ENCODE assay signal across 8 cellular contexts in genomic region chr10:102505462-102506115, GRCh38. TPM values are rescaled to one million over a fixed set of nuclear protein-coding genes. Genes with fewer than 3 reads are reported as not detected.
DNase-seq lines count a peak whose midpoint lies in the region; ATAC-seq, FAIRE-seq and TF ChIP-seq lines count a peak whose summit lies in the region.

No MANE protein-coding gene starts in this region.

- TF ChIP-seq POLR2A in GM12891 (IDR thresholded peaks at IDR 0.05; ENCODE audit: low read depth, low read length): no peak

- H3K4me3 ChIP-seq in astrocyte (ENCODE audit: insufficient read depth, low read depth, low read length) (no peak overlapping the region), upper lobe of right lung (peak overlapping the region; percentile 78)

- H3K27me3 Mint-ChIP-seq in activated naive CD4-positive, alpha-beta T cell treated with anti-CD3 and anti-CD28 coated beads, Interleukin-2, amount 50 U/mL, for 24 hours: no peaks in the 10 kb centered on the region
- H3K27me3 Mint-ChIP-seq in activated naive CD4-positive, alpha-beta T cell treated with anti-CD3 and anti-CD28 coated beads, Interleukin-2, amount 10 ng/mL, durations not matched to agents 7 days and 5 days: no peaks in the 10 kb centered on the region
- H3K27me3 Mint-ChIP-seq in astrocyte (ENCODE audit: low read depth, unreplicated experiment): no peaks in the 10 kb centered on the region

- H3K4me2 ChIP-seq in astrocyte (ENCODE audit: low read length): peak overlapping the region; percentile 100

- H3K36me3 Mint-ChIP-seq in activated naive CD4-positive, alpha-beta T cell treated with anti-CD3 and anti-CD28 coated beads, Interleukin-2, amount 50 U/mL, for 24 hours: no peaks in the 10 kb centered on the region
- H3K36me3 Mint-ChIP-seq in activated naive CD4-positive, alpha-beta T cell treated with anti-CD3 and anti-CD28 coated beads, Interleukin-2, amount 10 ng/mL, durations not matched to agents 7 days and 5 days: peaks cover 22% of the 10 kb centered on the region
- H3K36me3 Mint-ChIP-seq in astrocyte (ENCODE audit: low read depth, unreplicated experiment): no peaks in the 10 kb centered on the region

- no peak for DNase-seq in activated naive CD4-positive, alpha-beta T cell treated with anti-CD3 and anti-CD28 coated beads, Interleukin-2, amount 10 ng/mL, durations not matched to agents 7 days and 5 days
- no peak for DNase-seq in astrocyte (ENCODE audit: low read depth)
- DNase-seq in medulla oblongata (ENCODE audit: extremely low spot score): peak; percentile 34
- DNase-seq in upper lobe of right lung: peak; percentile 64
- DNase-seq in GOT3 (lab: John Stamatoyannopoulos, UW): no peak
- no peak for DNase-seq in GM12891 (ENCODE audit: insufficient read length, low spot score)

- H3K79me2 ChIP-seq in astrocyte (ENCODE audit: insufficient read depth, low read length): peaks cover 52% of the 10 kb centered on the region

- ATAC-seq in upper lobe of right lung (no peak), GM19324 (IDR thresholded peaks at IDR 0.05; ENCODE audit: low FRiP score, unreplicated experiment) (no peak)

- H3K4me1 ChIP-seq in astrocyte (ENCODE audit: insufficient read depth, low read length) (peaks cover 16% of the 10 kb centered on the region), upper lobe of right lung (peaks cover 51% of the 10 kb centered on the region)

- H3K27ac ChIP-seq in astrocyte (ENCODE audit: low read depth, low read length): no peak overlapping the region
- H3K27ac ChIP-seq in upper lobe of right lung: peak overlapping the region; percentile 45

- H3K9ac ChIP-seq in astrocyte (ENCODE audit: low read length): no peak overlapping the region

- no peak overlapping the region for H2AFZ ChIP-seq in astrocyte (ENCODE audit: low read depth, low read length)

- TF ChIP-seq CTCF in astrocyte (IDR thresholded peaks at IDR 0.05; ENCODE audit: insufficient read depth, low read depth, low read length) (no peak), upper lobe of right lung (IDR thresholded peaks at IDR 0.05) (no peak)

- H3K9me3 Mint-ChIP-seq in activated naive CD4-positive, alpha-beta T cell treated with anti-CD3 and anti-CD28 coated beads, Interleukin-2, amount 50 U/mL, for 24 hours: no peaks in the 10 kb centered on the region
- no peaks in the 10 kb centered on the region for H3K9me3 Mint-ChIP-seq in activated naive CD4-positive, alpha-beta T cell treated with anti-CD3 and anti-CD28 coated beads, Interleukin-2, amount 10 ng/mL, durations not matched to agents 7 days and 5 days
- H3K9me3 Mint-ChIP-seq in astrocyte (ENCODE audit: unreplicated experiment): no peaks in the 10 kb centered on the region

- no peaks in the 10 kb centered on the region for H3K27me3 ChIP-seq in astrocyte (ENCODE audit: insufficient read depth, low read length)
- no peaks in the 10 kb centered on the region for H3K27me3 ChIP-seq in upper lobe of right lung

- CTCF ChIA-PET in activated naive CD4-positive, alpha-beta T cell treated with anti-CD3 and anti-CD28 coated beads, Interleukin-2, amount 10 ng/mL, durations not matched to agents 7 days and 5 days (lab: Charles Lee): interaction anchor here (1.0 to 5.3 kb wide), 4 partner anchors 26 to 83 kb away, joined by 3 to 84 read pairs (median 6); no protein-coding TSS in a partner anchor

- no peaks in the 10 kb centered on the region for H3K36me3 ChIP-seq in astrocyte (ENCODE audit: insufficient read depth, low read length)
- H3K36me3 ChIP-seq in upper lobe of right lung: peaks cover 14% of the 10 kb centered on the region

- peaks cover 37% of the 10 kb centered on the region for H3K4me1 Mint-ChIP-seq in activated naive CD4-positive, alpha-beta T cell treated with anti-CD3 and anti-CD28 coated beads, Interleukin-2, amount 50 U/mL, for 24 hours
- H3K4me1 Mint-ChIP-seq in activated naive CD4-positive, alpha-beta T cell treated with anti-CD3 and anti-CD28 coated beads, Interleukin-2, amount 10 ng/mL, durations not matched to agents 7 days and 5 days: peaks cover 21% of the 10 kb centered on the region
- peaks cover 3% of the 10 kb centered on the region for H3K4me1 Mint-ChIP-seq in astrocyte (ENCODE audit: low read depth, unreplicated experiment)

- peak overlapping the region; percentile 23 for H3K4me3 Mint-ChIP-seq in activated naive CD4-positive, alpha-beta T cell treated with anti-CD3 and anti-CD28 coated beads, Interleukin-2, amount 50 U/mL, for 24 hours
- H3K4me3 Mint-ChIP-seq in activated naive CD4-positive, alpha-beta T cell treated with anti-CD3 and anti-CD28 coated beads, Interleukin-2, amount 10 ng/mL, durations not matched to agents 7 days and 5 days: no peak overlapping the region
- H3K4me3 Mint-ChIP-seq in astrocyte (ENCODE audit: unreplicated experiment): peak overlapping the region; percentile 93

- H3K9me3 ChIP-seq in astrocyte (ENCODE audit: insufficient read depth, low read depth, low read length) (no peaks in the 10 kb centered on the region), upper lobe of right lung (no peaks in the 10 kb centered on the region)

- H4K20me1 ChIP-seq in astrocyte (ENCODE audit: insufficient read depth, low read length): peaks cover 55% of the 10 kb centered on the region

- no peak overlapping the region for H3K27ac Mint-ChIP-seq in activated naive CD4-positive, alpha-beta T cell treated with anti-CD3 and anti-CD28 coated beads, Interleukin-2, amount 50 U/mL, for 24 hours
- no peak overlapping the region for H3K27ac Mint-ChIP-seq in activated naive CD4-positive, alpha-beta T cell treated with anti-CD3 and anti-CD28 coated beads, Interleukin-2, amount 10 ng/mL, durations not matched to agents 7 days and 5 days
- H3K27ac Mint-ChIP-seq in astrocyte (ENCODE audit: unreplicated experiment): no peak overlapping the region

- intact Hi-C loops in upper lobe of right lung (cut with DNase I): no loop called here

- FAIRE-seq in astrocyte (lab: Jason Lieb, UNC) (no peak), GM12891 (lab: Jason Lieb, UNC) (no peak)

TF ChIP-seq in GM12891, 5 proteins besides CTCF, POLR2A, EP300 and RAD21:
- TF ChIP-seq TAF1 (IDR thresholded peaks at IDR 0.05; ENCODE audit: low read depth, low read length) (no peak), POLR2AphosphoS5 (IDR thresholded peaks at IDR 0.05; ENCODE audit: low read depth, low read length) (no peak), SPI1 (IDR thresholded peaks at IDR 0.05; ENCODE audit: low read depth, low read length) (no peak), PAX5 (IDR thresholded peaks at IDR 0.05; ENCODE audit: insufficient read depth, low read length, severe bottlenecking) (no peak), POU2F2 (IDR thresholded peaks at IDR 0.05; ENCODE audit: low read depth, low read length) (no peak)

RNA-seq across cellular contexts. Expression of gene SUFU, which starts 1.8 kb away (rescaled TPM):
- 25.8 and 26.2 TPM in 2 replicates for total RNA-seq in astrocyte
- total RNA-seq in upper lobe of right lung: 13.5 TPM
- polyA plus RNA-seq in GM12891 (2012; ENCODE audit: low read depth, missing spikeins): 2.3 TPM

RNA-seq across cellular contexts. Expression of gene ACTR1A, which starts 3.1 kb away (rescaled TPM):
- 145 and 155 TPM in 2 replicates for total RNA-seq in astrocyte
- 92.5 TPM for total RNA-seq in upper lobe of right lung
- 36.4 TPM for polyA plus RNA-seq in GM12891 (2012; ENCODE audit: low read depth, missing spikeins)

RNA-seq across cellular contexts. Expression of gene C10orf95, which starts 54.2 kb away (rescaled TPM):
- total RNA-seq in astrocyte: 0.19 and 0.20 TPM in 2 replicates
- 3.1 TPM for total RNA-seq in upper lobe of right lung
- polyA plus RNA-seq in GM12891 (2012; ENCODE audit: low read depth, missing spikeins): 0.59 TPM

Comparison
In these comparisons a context has a peak if more than half of its experiments do, and no peak if none do; other contexts are left out.
1. DNase-seq: peak in medulla oblongata (single experiment) and upper lobe of right lung (single experiment); none in activated naive CD4-positive, alpha-beta T cell treated with anti-CD3 and anti-CD28 coated beads, Interleukin-2, amount 10 ng/mL, durations not matched to agents 7 days and 5 days (single experiment), astrocyte (single experiment), GOT3 (single experiment) and GM12891 (single experiment).